ENCODE assay signal across 1 cellular context in genomic region chr19:36139473-36140288, GRCh38.
TF ChIP-seq lines count a peak whose summit lies in the region.

Gene CAPNS1 (plus strand): TSS chr19:36140066. CDS start chr19:36141012, 946 bp downstream.

TF ChIP-seq in HepG2, 621 proteins besides CTCF, POLR2A, EP300 and RAD21 (continued from another document and continues in another):
- no peak for TF ChIP-seq ZNF484 (CRISPR knock-in tag; IDR thresholded peaks at IDR 0.05; ENCODE audit: borderline replicate concordance, low read depth)
- TF ChIP-seq GTF2F1 (IDR thresholded peaks at IDR 0.05; ENCODE audit: low read length), result no peak
- TF ChIP-seq HMG20B (CRISPR knock-in tag; conservative IDR thresholded peaks at IDR 0.05), result no peak
- no peak for TF ChIP-seq ZFYVE20 (CRISPR knock-in tag; IDR thresholded peaks at IDR 0.05; ENCODE audit: borderline replicate concordance, low read depth)
- no peak for TF ChIP-seq ZNF816 (CRISPR knock-in tag; IDR thresholded peaks at IDR 0.05; ENCODE audit: borderline replicate concordance)
- TF ChIP-seq ZNF468 (CRISPR knock-in tag; IDR thresholded peaks at IDR 0.05), result no peak
- TF ChIP-seq ZNF431 (CRISPR knock-in tag; IDR thresholded peaks at IDR 0.05; ENCODE audit: borderline replicate concordance, low read depth), result 0 out of 2 replicates have a peak, but pooled peaks have one; percentile 56
- peak; percentile 81 for TF ChIP-seq IKZF4 (CRISPR knock-in tag; IDR thresholded peaks at IDR 0.05; ENCODE audit: borderline replicate concordance, low read depth, not compliant biosample characterization)
- TF ChIP-seq ZNF780A (CRISPR knock-in tag; IDR thresholded peaks at IDR 0.05), result no peak
- peak; percentile 78 for TF ChIP-seq GATAD1 (CRISPR knock-in tag; IDR thresholded peaks at IDR 0.05)
- TF ChIP-seq SP5 (CRISPR knock-in tag; IDR thresholded peaks at IDR 0.05; ENCODE audit: borderline replicate concordance, low read depth), result peak; percentile 80
- no peak for TF ChIP-seq SRSF1 (optimal IDR thresholded peaks at IDR 0.05; ENCODE audit: low read depth, low read length)
- TF ChIP-seq NFKBIZ (CRISPR knock-in tag; IDR thresholded peaks at IDR 0.05), result no peak
- TF ChIP-seq TIGD3 (CRISPR knock-in tag; IDR thresholded peaks at IDR 0.05; ENCODE audit: borderline replicate concordance), result no peak
- no peak for TF ChIP-seq ZEB1 (IDR thresholded peaks at IDR 0.05; ENCODE audit: insufficient replicate concordance, low read depth)
- no peak for TF ChIP-seq ZNF703 (CRISPR knock-in tag; IDR thresholded peaks at IDR 0.05; ENCODE audit: borderline replicate concordance)
- TF ChIP-seq POLR2AphosphoS5 (IDR thresholded peaks at IDR 0.05; ENCODE audit: low read depth, low read length), result peak; percentile 65
- no peak for TF ChIP-seq ZNF660 (CRISPR knock-in tag; IDR thresholded peaks at IDR 0.05; ENCODE audit: borderline replicate concordance, low read depth)
- TF ChIP-seq KMT2B (CRISPR knock-in tag; IDR thresholded peaks at IDR 0.05), result peak; percentile 27; the same call in 1 of the 2 replicates
- TF ChIP-seq ZNF512 (CRISPR knock-in tag; IDR thresholded peaks at IDR 0.05), result no peak
- TF ChIP-seq PHF20 (CRISPR knock-in tag; IDR thresholded peaks at IDR 0.05), result peak; percentile 43; the same call in 1 of the 2 replicates
- no peak for TF ChIP-seq ZFP36L2 (CRISPR knock-in tag; IDR thresholded peaks at IDR 0.05)
- no peak for TF ChIP-seq MTF2 (CRISPR knock-in tag; IDR thresholded peaks at IDR 0.05; ENCODE audit: borderline replicate concordance)
- TF ChIP-seq EED (CRISPR knock-in tag; IDR thresholded peaks at IDR 0.05), result no peak
- peak; percentile 57; the same call in 1 of the 2 replicates for TF ChIP-seq ZSCAN25 (CRISPR knock-in tag; IDR thresholded peaks at IDR 0.05)
- peak; percentile 68; the same call in 1 of the 2 replicates for TF ChIP-seq ZBTB7A (CRISPR knock-in tag; IDR thresholded peaks at IDR 0.05)
- TF ChIP-seq ZFY (CRISPR knock-in tag; IDR thresholded peaks at IDR 0.05), result peak; percentile 91
- TF ChIP-seq ZNF251 (CRISPR knock-in tag; IDR thresholded peaks at IDR 0.05), result no peak
- no peak; the same call in 1 of the 2 replicates for TF ChIP-seq HMG20A (CRISPR knock-in tag; IDR thresholded peaks at IDR 0.05; ENCODE audit: borderline replicate concordance)
- TF ChIP-seq NFYC (CRISPR knock-in tag; IDR thresholded peaks at IDR 0.05), result peak; percentile 21; the same call in 1 of the 2 replicates
- no peak for TF ChIP-seq ZBTB44 (CRISPR knock-in tag; IDR thresholded peaks at IDR 0.05)
- TF ChIP-seq ZNF549 (CRISPR knock-in tag; IDR thresholded peaks at IDR 0.05), result no peak
- TF ChIP-seq BRF2 (CRISPR knock-in tag; IDR thresholded peaks at IDR 0.05), result no peak
- peak; percentile 84 for TF ChIP-seq TP53 (CRISPR knock-in tag; conservative IDR thresholded peaks at IDR 0.05)
- no peak for TF ChIP-seq RFX3 (CRISPR knock-in tag; IDR thresholded peaks at IDR 0.05)
- TF ChIP-seq ZNF800 (CRISPR knock-in tag; IDR thresholded peaks at IDR 0.05), result no peak
- TF ChIP-seq MTA3 (CRISPR knock-in tag; IDR thresholded peaks at IDR 0.05), result no peak
- TF ChIP-seq ZNF143 (CRISPR knock-in tag; IDR thresholded peaks at IDR 0.05), result peak; percentile 83
- TF ChIP-seq ZNF460 (CRISPR knock-in tag; IDR thresholded peaks at IDR 0.05; ENCODE audit: borderline replicate concordance), result no peak; the same call in 1 of the 2 replicates
- TF ChIP-seq REPIN1 (CRISPR knock-in tag; IDR thresholded peaks at IDR 0.05; ENCODE audit: borderline replicate concordance, low read depth), result peak; percentile 45; the same call in 1 of the 2 replicates
- 0 out of 2 replicates have a peak, but pooled peaks have one; percentile 47 for TF ChIP-seq HOXA5 (CRISPR knock-in tag; IDR thresholded peaks at IDR 0.05)
- TF ChIP-seq ZHX2 (IDR thresholded peaks at IDR 0.05; ENCODE audit: low read depth), result peak; percentile 55; the same call in 1 of the 2 replicates
- no peak for TF ChIP-seq ZHX2 (CRISPR knock-in tag; IDR thresholded peaks at IDR 0.05; ENCODE audit: borderline replicate concordance)
- TF ChIP-seq ZNF20 (CRISPR knock-in tag; IDR thresholded peaks at IDR 0.05), result no peak
- TF ChIP-seq ISX (CRISPR knock-in tag; conservative IDR thresholded peaks at IDR 0.05), result 0 out of 2 replicates have a peak, but pooled peaks have one; percentile 27
- no peak for TF ChIP-seq CBX2 (IDR thresholded peaks at IDR 0.05; ENCODE audit: low read depth, low read length)
- no peak for TF ChIP-seq CBX2 (CRISPR knock-in tag; IDR thresholded peaks at IDR 0.05; ENCODE audit: low read depth)
- TF ChIP-seq TBL1XR1 (IDR thresholded peaks at IDR 0.05; ENCODE audit: borderline replicate concordance, low read length, partially characterized antibody), result no peak
- TF ChIP-seq ZZZ3 (CRISPR knock-in tag; IDR thresholded peaks at IDR 0.05; ENCODE audit: borderline replicate concordance), result 0 out of 2 replicates have a peak, but pooled peaks have one; percentile 43
- TF ChIP-seq NR2F2 (IDR thresholded peaks at IDR 0.05; ENCODE audit: borderline replicate concordance, low read depth), result no peak; the same call in 1 of the 2 replicates
- TF ChIP-seq FOXC1 (CRISPR knock-in tag; IDR thresholded peaks at IDR 0.05; ENCODE audit: borderline replicate concordance), result peak; percentile 72; the same call in 1 of the 2 replicates
- TF ChIP-seq POLR2G (IDR thresholded peaks at IDR 0.05; ENCODE audit: low read depth, low read length), result peak; percentile 84
- TF ChIP-seq TMF1 (CRISPR knock-in tag; IDR thresholded peaks at IDR 0.05; ENCODE audit: low read depth), result no peak; the same call in 1 of the 2 replicates
- TF ChIP-seq MIXL1 (CRISPR knock-in tag; IDR thresholded peaks at IDR 0.05), result peak; percentile 72; the same call in 1 of the 2 replicates
- TF ChIP-seq FOXP4 (CRISPR knock-in tag; IDR thresholded peaks at IDR 0.05), result peak; percentile 58
- no peak for TF ChIP-seq CHD2 (IDR thresholded peaks at IDR 0.05; ENCODE audit: low read depth, low read length)
- no peak for TF ChIP-seq ZFP1 (CRISPR knock-in tag; IDR thresholded peaks at IDR 0.05)
- no peak for TF ChIP-seq MED8 (CRISPR knock-in tag; IDR thresholded peaks at IDR 0.05; ENCODE audit: insufficient replicate concordance)
- peak; percentile 55; the same call in 1 of the 2 replicates for TF ChIP-seq FOXJ3 (CRISPR knock-in tag; IDR thresholded peaks at IDR 0.05; ENCODE audit: borderline replicate concordance)
- TF ChIP-seq MED13 (CRISPR knock-in tag; IDR thresholded peaks at IDR 0.05), result no peak; the same call in 1 of the 2 replicates
